Comparison of ENCODE assay signal across 16 cellular contexts in the genomic region with DNA sequence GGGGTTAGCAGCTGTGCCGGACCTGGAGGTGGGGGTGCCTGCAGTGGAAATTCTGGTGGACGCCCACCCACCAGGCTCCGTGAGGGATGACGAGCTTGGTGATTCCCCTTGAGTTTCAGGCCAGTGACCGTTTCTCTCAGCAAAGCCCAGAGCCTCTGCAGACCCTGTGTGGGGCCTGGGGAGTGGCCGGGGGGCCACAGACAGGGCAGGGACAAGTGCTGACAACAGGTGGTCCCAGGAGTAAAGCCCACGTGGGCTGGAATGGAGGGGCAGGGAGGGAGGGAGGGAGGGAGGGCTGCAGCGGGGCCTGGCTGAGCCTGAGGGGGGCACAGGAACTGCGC. TPM values are rescaled to one million over a fixed set of nuclear protein-coding genes. Genes with fewer than 3 reads are reported as not detected.
DNase-seq lines count a peak whose midpoint lies in the region; ATAC-seq and TF ChIP-seq lines count a peak whose summit lies in the region.
"Had no signal": no experiment of that assay in that cellular context is flagged by ENCODE, and none has a peak within 500 bp of the region (broad histone marks: within the 10 kb centered on the region; RNA-seq: fewer than 3 reads in every experiment).

No MANE protein-coding gene starts in this region.

- peaks cover 31% of the 10 kb centered on the region for H3K9me1 ChIP-seq in IMR-90 (ENCODE audit: insufficient read depth, low read length)

- no peak overlapping the region for H3K27ac ChIP-seq in BLaER1
- H3K27ac ChIP-seq in IMR-90 (ENCODE audit: insufficient read depth, low read length): no peak overlapping the region
- no peak overlapping the region for H3K27ac ChIP-seq in right cardiac atrium (ENCODE audit: low read length)
- no peak overlapping the region for H3K27ac ChIP-seq in rectal smooth muscle tissue (ENCODE audit: low read depth, low read length)
- H3K27ac ChIP-seq: PC-9 had no signal

- ATAC-seq in IMR-90 (ENCODE audit: low read depth) (no peak), right cardiac atrium (no peak)

- H3K4me3 ChIP-seq in BLaER1 (no peak overlapping the region), IMR-90 (ENCODE audit: insufficient read depth, low read depth, low read length) (no peak overlapping the region), right cardiac atrium (ENCODE audit: low read length) (no peak overlapping the region), rectal smooth muscle tissue (ENCODE audit: low read length) (peak overlapping the region; percentile 1)
- H3K4me3 ChIP-seq: PC-9 had no signal

- no TSS peak for BruUV-seq in IMR-90 (replicated peaks; lab: Mats Ljungman, UMichigan)

- no peak overlapping the region for H3K14ac ChIP-seq in IMR-90 (replicated peaks; ENCODE audit: low read depth, low read length)

- H3K4me2 ChIP-seq in BLaER1: peak overlapping the region; percentile 76
- H3K4me2 ChIP-seq in IMR-90 (ENCODE audit: low read depth, low read length): no peak overlapping the region
- H3K4me2 ChIP-seq: PC-9 had no signal

- in situ Hi-C loops in IMR-90 (cut with MboI; ENCODE audit: low sequenced_read_pairs): no loop called here

- no peak for TF ChIP-seq CTCF in IMR-90 (conservative IDR thresholded peaks at IDR 0.05; ENCODE audit: low read depth, low read length)

- H3K36me3 ChIP-seq in BLaER1 (no peaks in the 10 kb centered on the region), IMR-90 (ENCODE audit: control insufficient read depth, insufficient read depth, low read length) (peaks cover 15% of the 10 kb centered on the region; the same call in 1 of the 2 replicates), rectal smooth muscle tissue (ENCODE audit: control insufficient read depth, insufficient read depth, low read length) (no peaks in the 10 kb centered on the region)

- H2BK120ac ChIP-seq in IMR-90 (ENCODE audit: low read depth, low read length): no peak overlapping the region

- no peak overlapping the region for H3K23ac ChIP-seq in IMR-90 (ENCODE audit: low read depth, low read length)

- intact Hi-C loops in IMR-90 (cut with micrococcal nuclease) (no loop called here), right cardiac atrium (cut with DNase I) (no loop called here)

- H3K4me1 ChIP-seq in BLaER1 (peaks cover 71% of the 10 kb centered on the region), IMR-90 (ENCODE audit: control insufficient read depth, insufficient read depth, low read length) (peaks cover 54% of the 10 kb centered on the region), right cardiac atrium (ENCODE audit: control insufficient read depth, insufficient read depth, low read length) (no peaks in the 10 kb centered on the region), rectal smooth muscle tissue (ENCODE audit: control insufficient read depth, insufficient read depth, low read length) (peaks cover 8% of the 10 kb centered on the region)

- H2AK5ac ChIP-seq in IMR-90 (ENCODE audit: low read depth, low read length): no peak overlapping the region

- H2BK20ac ChIP-seq in IMR-90 (ENCODE audit: low read depth, low read length): no peak overlapping the region

- no CpG with 5 or more reads among the region's 9 CpGs for WGBS in IMR-90 (ENCODE audit: extremely low coverage in 2 of 2, insufficient read length in 1 of 2), 2 experiments
- 66% methylated on average over 9 of the region's 9 CpGs for WGBS in right cardiac atrium

- CTCF ChIA-PET in IMR-90 (lab: Yijun Ruan, JAX): no interaction called here

- dilution Hi-C loops in IMR-90 (cut with HindIII; ENCODE audit: low sequenced_read_pairs, unreplicated experiment): no loop called here

- DNase-seq in IMR-90 (no peak), right cardiac atrium (peak in 2 of 3 donors; percentile 44 to 48), SHP77 treated with DMSO at 0.1 percent for 48 hours (lab: John Stamatoyannopoulos, UW) (no peak)
- no peak for DNase-seq in activated effector memory CD4-positive, alpha-beta T cell treated with Interleukin-2 at 50 U/mL for 16 hours
- DNase-seq in central memory CD4-positive, alpha-beta T cell: no peak
- DNase-seq: COR-L47, DMS153, EL, NCI-H1048, NCI-H146, NCI-H2081, NCI-H510A, NCI-H774, PC-9 had no signal

- H4K20me1 ChIP-seq in BLaER1: no peaks in the 10 kb centered on the region
- H4K20me1 ChIP-seq in IMR-90 (ENCODE audit: insufficient read depth, low read length): peaks cover 43% of the 10 kb centered on the region

- H3K9me3 ChIP-seq in BLaER1 (peaks cover 12% of the 10 kb centered on the region; the same call in 1 of the 2 replicates), IMR-90 (ENCODE audit: control insufficient read depth, insufficient read depth, low read length) (peaks cover 2% of the 10 kb centered on the region; the same call in 1 of the 2 replicates), right cardiac atrium (ENCODE audit: control insufficient read depth, low read length) (no peaks in the 10 kb centered on the region)

- H3K27me3 ChIP-seq in BLaER1 (no peaks in the 10 kb centered on the region), IMR-90 (ENCODE audit: control insufficient read depth, insufficient read depth, low read length) (no peaks in the 10 kb centered on the region), right cardiac atrium (ENCODE audit: control insufficient read depth, insufficient read depth) (no peaks in the 10 kb centered on the region), rectal smooth muscle tissue (ENCODE audit: control insufficient read depth, insufficient read depth, low read length) (peaks cover 1% of the 10 kb centered on the region)

- no peak overlapping the region for H4K8ac ChIP-seq in IMR-90 (ENCODE audit: low read depth in 2 of 2, low read length in 2 of 2)

- no peak overlapping the region for H2AK9ac ChIP-seq in IMR-90 (replicated peaks; ENCODE audit: low read depth, low read length, poor library complexity)

- no peak overlapping the region for H4K5ac ChIP-seq in IMR-90 (ENCODE audit: low read depth, low read length)

- no peak for TF ChIP-seq POLR2A in IMR-90 (IDR thresholded peaks at IDR 0.05; ENCODE audit: low read depth, low read length)

- TF ChIP-seq RAD21 in IMR-90 (IDR thresholded peaks at IDR 0.05; ENCODE audit: low read length): no peak

- H3K9ac ChIP-seq in BLaER1: no peak overlapping the region
- H3K9ac ChIP-seq in IMR-90 (ENCODE audit: low read depth, low read length): no peak overlapping the region
- no peak overlapping the region for H3K9ac ChIP-seq in rectal smooth muscle tissue (ENCODE audit: low read length)

- peaks cover 26 to 75% of the 10 kb centered on the region in 2 experiments for H3K79me1 ChIP-seq in IMR-90 (ENCODE audit: low read depth in 1 of 2, low read length in 2 of 2)

- POLR2A ChIA-PET in IMR-90 (lab: Charles Lee; ENCODE audit: unreplicated experiment): no interaction called here

- H2BK5ac ChIP-seq in IMR-90 (ENCODE audit: low read depth, low read length, poor library complexity, severe bottlenecking): no peak overlapping the region

- H3K4ac ChIP-seq in IMR-90 (ENCODE audit: low read depth, low read length): no peak overlapping the region; the same call in 1 of the 2 replicates

- H3K56ac ChIP-seq in IMR-90 (ENCODE audit: extremely low read depth, insufficient read depth, low read length): no peak overlapping the region

- H3K18ac ChIP-seq in IMR-90 (ENCODE audit: low read depth, low read length): no peak overlapping the region

- H2BK15ac ChIP-seq in IMR-90 (ENCODE audit: low read depth, low read length): no peak overlapping the region

- H4K91ac ChIP-seq in IMR-90 (ENCODE audit: insufficient read depth, low read depth, low read length): peak overlapping the region; percentile 24; the same call in 1 of the 2 replicates

- no peak overlapping the region for H2AFZ ChIP-seq in IMR-90 (replicated peaks; ENCODE audit: low read length, poor library complexity)
- H2AFZ ChIP-seq: PC-9 had no signal

TF ChIP-seq in IMR-90, 13 proteins besides CTCF, POLR2A, EP300 and RAD21:
- TF ChIP-seq BHLHE40 (IDR thresholded peaks at IDR 0.05; ENCODE audit: low read depth, low read length) (no peak), MAFK (IDR thresholded peaks at IDR 0.05; ENCODE audit: low read depth, low read length) (no peak), RFX5 (IDR thresholded peaks at IDR 0.05; ENCODE audit: low read depth, low read length) (no peak)
- TF ChIP-seq, protein P1, sequence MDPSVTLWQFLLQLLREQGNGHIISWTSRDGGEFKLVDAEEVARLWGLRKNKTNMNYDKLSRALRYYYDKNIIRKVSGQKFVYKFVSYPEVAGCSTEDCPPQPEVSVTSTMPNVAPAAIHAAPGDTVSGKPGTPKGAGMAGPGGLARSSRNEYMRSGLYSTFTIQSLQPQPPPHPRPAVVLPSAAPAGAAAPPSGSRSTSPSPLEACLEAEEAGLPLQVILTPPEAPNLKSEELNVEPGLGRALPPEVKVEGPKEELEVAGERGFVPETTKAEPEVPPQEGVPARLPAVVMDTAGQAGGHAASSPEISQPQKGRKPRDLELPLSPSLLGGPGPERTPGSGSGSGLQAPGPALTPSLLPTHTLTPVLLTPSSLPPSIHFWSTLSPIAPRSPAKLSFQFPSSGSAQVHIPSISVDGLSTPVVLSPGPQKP (IDR thresholded peaks at IDR 0.05; ENCODE audit: borderline replicate concordance, low read depth, low read length): no peak

RNA-seq across cellular contexts. Expression of a gene that starts 52.8 kb away (rescaled TPM):
- total RNA-seq in IMR-90 (2012; rRNA removed) (4.3 and 6.7 TPM in 2 replicates), right cardiac atrium (100 to 1,000 TPM in 1 of 4 donors, 10 to 100 TPM in 3; 63.5 to 134 (median 84.6) TPM)
- polyA plus RNA-seq in IMR-90 (2012; rRNA removed) (46.7 and 52.6 TPM in 2 replicates), right cardiac atrium (52.3 TPM)
- polyA plus RNA-seq in IMR-90 (2012; cell fraction: cytosol; rRNA removed): 66.0 and 124 TPM in 2 replicates
- polyA plus RNA-seq in IMR-90 (2012; cell fraction: nucleus; rRNA removed; ENCODE audit: low replicate concordance): 136 and 394 TPM in 2 replicates

Comparison
In these comparisons a context has a peak if more than half of its experiments do, and no peak if none do; other contexts are left out.
1. DNase-seq: peak in right cardiac atrium (2 of 3); none in IMR-90 (single experiment), activated effector memory CD4-positive, alpha-beta T cell treated with Interleukin-2 at 50 U/mL for 16 hours (single experiment), central memory CD4-positive, alpha-beta T cell (single experiment) and SHP77 treated with DMSO at 0.1 percent for 48 hours (single experiment).